ENCODE assay signal across 14 cellular contexts in genomic region chr18:22556271-22556990, GRCh38.
DNase-seq lines count a peak whose midpoint lies in the region; ATAC-seq and TF ChIP-seq lines count a peak whose summit lies in the region.
"Had no signal": no experiment of that assay in that cellular context is flagged by ENCODE, and none has a peak within 500 bp of the region (broad histone marks: within the 10 kb centered on the region; RNA-seq: fewer than 3 reads in every experiment).

No MANE protein-coding gene starts in this region.

- no peak overlapping the region for H2AK5ac ChIP-seq in neuronal stem cell (ENCODE audit: low read depth, low read length)

- no peak overlapping the region for H3K4ac ChIP-seq in neuronal stem cell (ENCODE audit: low read length)

- H3K79me1 ChIP-seq in neuronal stem cell (ENCODE audit: low read depth, low read length), result no peaks in the 10 kb centered on the region

- H3K27ac ChIP-seq in gastroesophageal sphincter, result peak overlapping the region in 3 of 4 donors; percentile 10 to 41 (median 39)
- H3K27ac ChIP-seq in neuronal stem cell (replicated peaks; ENCODE audit: low read length), result no peak overlapping the region
- H3K27ac ChIP-seq in aorta (ENCODE audit: low read depth in 1 of 2, low read length in 2 of 2), result peak overlapping the region; percentile 76 to 95
- H3K27ac ChIP-seq: 22Rv1, PC-9, psoas muscle had no signal

- H3K4me3 ChIP-seq in gastroesophageal sphincter (no peak overlapping the region), neuronal stem cell (ENCODE audit: low read length in 2 of 2) (no peak overlapping the region), aorta (ENCODE audit: low read length in 2 of 2) (no peak overlapping the region)
- H3K4me3 ChIP-seq: PC-9, psoas muscle had no signal

- H2BK120ac ChIP-seq in neuronal stem cell (ENCODE audit: low read depth, low read length), result no peak overlapping the region

- DNase-seq in SHP77 (lab: John Stamatoyannopoulos, UW) (peak; percentile 15 to 20), SHP77 treated with DMSO at 0.1 percent for 48 hours (lab: John Stamatoyannopoulos, UW) (no peak), neuronal stem cell (ENCODE audit: low spot score) (no peak), aorta (peak; percentile 92 to 95), SW 1271 (lab: John Stamatoyannopoulos, UW) (no peak)
- no peak for DNase-seq in activated CD4-positive, alpha-beta T cell treated with anti-CD3 and anti-CD28 coated beads for 48 hours
- DNase-seq: activated naive CD4-positive, alpha-beta T cell treated with anti-CD3 and anti-CD28 coated beads for 36 hours; CD4-positive, CD25-positive, alpha-beta regulatory T cell; PC-9; T1000 had no signal

- no peak overlapping the region for H2BK5ac ChIP-seq in neuronal stem cell (ENCODE audit: low read length)

- no peak overlapping the region for H3K23ac ChIP-seq in neuronal stem cell (ENCODE audit: low read depth, low read length, poor library complexity)

- intact Hi-C loops in aorta (cut with DNase I), result loop anchor here (2.0 to 5.0 kb wide), 4 partner anchors 86 to 209 kb away; no protein-coding TSS in a partner anchor

- H2AFZ ChIP-seq in neuronal stem cell (ENCODE audit: low read length), result no peak overlapping the region
- H2AFZ ChIP-seq: PC-9 had no signal

- no peak overlapping the region for H2BK12ac ChIP-seq in neuronal stem cell (ENCODE audit: low read length)

- H2BK15ac ChIP-seq in neuronal stem cell (ENCODE audit: low read length), result no peak overlapping the region

- H3K4me1 ChIP-seq in gastroesophageal sphincter, result peaks cover 0 to 37% (median 3%) of the 10 kb centered on the region in 3 donors
- H3K4me1 ChIP-seq in neuronal stem cell (ENCODE audit: control insufficient read depth in 2 of 2, insufficient read depth in 1 of 2, low read depth in 1 of 2, low read length in 2 of 2), result peaks cover 4 to 5% of the 10 kb centered on the region in 2 donors
- peaks cover 0 to 2% of the 10 kb centered on the region in 2 donors for H3K4me1 ChIP-seq in aorta (ENCODE audit: control insufficient read depth in 1 of 2, insufficient read depth in 2 of 2, low read length in 2 of 2)
- H3K4me1 ChIP-seq: psoas muscle had no signal

- H3K14ac ChIP-seq in neuronal stem cell (ENCODE audit: low read length), result no peak overlapping the region

- 56 to 100% methylated on average over 3 to 7 of the region's 7 CpGs for whole genome bisulfite sequencing in gastroesophageal sphincter (ENCODE audit: low coverage in 1 of 2), 2 donors
- WGBS in neuronal stem cell (ENCODE audit: extremely low coverage in 2 of 2, insufficient read length in 2 of 2, insufficient replicate concordance in 1 of 2), 2 donors, result no CpG with 5 or more reads among the region's 7 CpGs
- WGBS in aorta, 2 donors, result 37 to 38% methylated on average over 7 of the region's 7 CpGs

- no peak for TF ChIP-seq CTCF in gastroesophageal sphincter (IDR thresholded peaks at IDR 0.05)

- H3K9me3 ChIP-seq in gastroesophageal sphincter, result no peaks in the 10 kb centered on the region
- no peaks in the 10 kb centered on the region for H3K9me3 ChIP-seq in neuronal stem cell (replicated peaks in 1 of 2; ENCODE audit: control insufficient read depth in 2 of 2, insufficient read depth in 1 of 2, low read depth in 1 of 2, low read length in 2 of 2)
- H3K9me3 ChIP-seq in aorta (ENCODE audit: control insufficient read depth, low read length), result no peaks in the 10 kb centered on the region
- H3K9me3 ChIP-seq: psoas muscle had no signal

- no peak overlapping the region for H3K9ac ChIP-seq in neuronal stem cell (ENCODE audit: low read depth, low read length, poor library complexity)

- H3K36me3 ChIP-seq in gastroesophageal sphincter, result no peaks in the 10 kb centered on the region
- no peaks in the 10 kb centered on the region for H3K36me3 ChIP-seq in neuronal stem cell (replicated peaks in 1 of 2; ENCODE audit: control insufficient read depth in 2 of 2, insufficient read depth in 2 of 2, low read length in 2 of 2)
- no peaks in the 10 kb centered on the region for H3K36me3 ChIP-seq in aorta (ENCODE audit: control insufficient read depth in 1 of 2, insufficient read depth in 2 of 2, low read length in 1 of 2)

- no peaks in the 10 kb centered on the region for H3K27me3 ChIP-seq in gastroesophageal sphincter
- H3K27me3 ChIP-seq in neuronal stem cell (ENCODE audit: control insufficient read depth in 3 of 3, insufficient read depth in 3 of 3, low read depth in 1 of 3, low read length in 3 of 3), result peaks cover 2 to 43% (median 19%) of the 10 kb centered on the region in 3 experiments
- no peaks in the 10 kb centered on the region for H3K27me3 ChIP-seq in aorta (ENCODE audit: control insufficient read depth in 1 of 2, insufficient read depth in 2 of 2, low read length in 1 of 2)

- TF ChIP-seq POLR2A in gastroesophageal sphincter (IDR thresholded peaks at IDR 0.05), result no peak

- H4K91ac ChIP-seq in neuronal stem cell (ENCODE audit: low read depth, low read length, poor library complexity), result no peak overlapping the region

- H3K4me2 ChIP-seq in neuronal stem cell (ENCODE audit: insufficient read depth, low read length, poor library complexity, severe bottlenecking), result no peak overlapping the region
- H3K4me2 ChIP-seq: PC-9 had no signal

- H3K18ac ChIP-seq in neuronal stem cell (ENCODE audit: low read length), result peak overlapping the region; percentile 35

- ATAC-seq in gastroesophageal sphincter, result no peak
- peak; percentile 76 for ATAC-seq in aorta (ENCODE audit: low FRiP score)
- no peak for ATAC-seq in HG02763 (IDR thresholded peaks at IDR 0.05; ENCODE audit: unreplicated experiment)
- ATAC-seq: psoas muscle had no signal

- TF ChIP-seq EP300 in gastroesophageal sphincter (IDR thresholded peaks at IDR 0.05), result no peak

- no peak overlapping the region for H4K8ac ChIP-seq in neuronal stem cell (ENCODE audit: low read depth, low read length)

Comparison
In these comparisons a context has a peak if more than half of its experiments do, and no peak if none do; other contexts are left out.
1. DNase-seq: peak in SHP77 (2 of 2) and aorta (2 of 2); none in SHP77 treated with DMSO at 0.1 percent for 48 hours (single experiment), neuronal stem cell (single experiment), SW 1271 (0 of 2) and activated CD4-positive, alpha-beta T cell treated with anti-CD3 and anti-CD28 coated beads for 48 hours (single experiment).